ENCODE assay signal across 34 cellular contexts in genomic region chr10:37737336-37737735, GRCh38.
"Had no signal": no experiment of that assay in that cellular context is flagged by ENCODE, and none has a peak within 500 bp of the region (broad histone marks: within the 10 kb centered on the region; RNA-seq: fewer than 3 reads in every experiment).

No MANE protein-coding gene starts in this region.

- DNase-seq: Karpas-422, Kasumi-1, MG63, MM.1S, MV-4-11, NCI-H1048, NCI-H1092, NCI-H1092 treated with DMSO at 0.1 percent for 48 hours, NCI-H1105, NCI-H1105 treated with DMSO at 0.1 percent for 48 hours, NCI-H1417, NCI-H1417 treated with DMSO at 0.1 percent for 48 hours, NCI-H1436, NCI-H1436 treated with DMSO at 0.1 percent for 48 hours, NCI-H146, NCI-H1694, NCI-H1694 treated with DMSO at 0.1 percent for 48 hours, NCI-H187, NCI-H187 treated with DMSO at 0.1 percent for 48 hours, NCI-H1930, NCI-H2029, NCI-H2029 treated with DMSO at 0.1 percent for 48 hours, NCI-H2081, NCI-H2081 treated with DMSO at 0.1 percent for 48 hours, NCI-H2107, NCI-H2171, NCI-H2171 treated with DMSO at 0.1 percent for 48 hours, NCI-H2227 treated with DMSO at 0.1 percent for 48 hours, NCI-H226, NCI-H345, NCI-H446, NCI-H446 treated with DMSO at 0.1 percent for 48 hours, NCI-H510A had no signal

- H3K27ac ChIP-seq: KMS-11 had no signal

- H3K4me2 ChIP-seq: KMS-11 had no signal

- H3K27me3 ChIP-seq: MG63 had no signal

- H3K36me3 ChIP-seq: MG63 had no signal

- H3K4me3 ChIP-seq: MG63 had no signal

- H3K9ac ChIP-seq: KMS-11 had no signal

- H3K9me3 ChIP-seq: MG63 had no signal
